ENCODE assay signal across 13 cellular contexts in the genomic region with DNA sequence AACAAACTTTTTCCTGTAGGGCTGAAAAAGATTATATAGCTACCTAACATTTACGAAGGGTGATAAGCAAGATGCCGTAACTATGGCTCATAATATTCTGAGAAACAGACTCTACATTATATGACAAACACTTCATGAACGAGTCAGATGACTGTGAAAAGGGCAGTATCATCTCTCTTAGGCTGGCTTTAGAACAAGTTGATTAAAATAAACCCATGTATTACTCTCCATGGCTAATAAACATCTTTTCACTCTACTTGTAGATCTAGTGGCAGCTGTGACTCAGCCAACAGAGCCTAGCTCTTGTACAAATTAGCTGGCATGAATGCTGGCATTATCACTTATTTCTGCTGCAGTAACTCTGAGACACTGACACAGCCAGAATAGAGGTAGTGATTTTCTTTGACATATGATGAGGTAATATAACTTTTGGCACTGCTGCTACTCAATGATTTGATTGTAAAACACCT. TPM values are rescaled to one million over a fixed set of nuclear protein-coding genes. Genes with fewer than 3 reads are reported as not detected.
DNase-seq lines count a peak whose midpoint lies in the region; ATAC-seq and TF ChIP-seq lines count a peak whose summit lies in the region.
"Had no signal": no experiment of that assay in that cellular context is flagged by ENCODE, and none has a peak within 500 bp of the region (broad histone marks: within the 10 kb centered on the region; RNA-seq: fewer than 3 reads in every experiment).

No MANE protein-coding gene starts in this region.

- H4K91ac ChIP-seq in trophoblast cell (ENCODE audit: low read depth, low read length) = no peak overlapping the region

- H3K27ac ChIP-seq in gastroesophageal sphincter (peak overlapping the region; percentile 61 to 83 (median 74)), trophoblast cell (ENCODE audit: low read depth, low read length) (no peak overlapping the region), osteoblast (ENCODE audit: low read depth, low read length) (no peak overlapping the region)
- H3K27ac ChIP-seq: right lobe of liver had no signal

- H2BK120ac ChIP-seq in trophoblast cell (ENCODE audit: insufficient read depth, low read length, poor library complexity) = no peak overlapping the region

- DNase-seq in HT1080 (ENCODE audit: low read depth) = peak; percentile 30
- DNase-seq in NCI-H774 (lab: John Stamatoyannopoulos, UW) = peak; percentile 30
- peak; percentile 8 to 79 for DNase-seq in trophoblast cell
- no peak for DNase-seq in osteocyte (ENCODE audit: extremely low spot score, unreplicated experiment)
- DNase-seq in osteoblast (ENCODE audit: insufficient read length, low spot score, missing footprints) = no peak
- no peak for DNase-seq in activated naive CD4-positive, alpha-beta T cell (lab: John Stamatoyannopoulos, UW)
- DNase-seq: NCI-H187 treated with DMSO at 0.1 percent for 48 hours; right lobe of liver; stimulated activated naive CD8-positive, alpha-beta T cell treated with anti-CD3 and anti-CD28 coated beads, Interleukin-15, Interleukin-2, amounts not matched to agents 100 U/mL and 50 U/mL, for 24 hours had no signal

- H3K79me2 ChIP-seq in trophoblast cell (ENCODE audit: control insufficient read depth, insufficient read depth, low read length, poor library complexity) (no peaks in the 10 kb centered on the region), osteoblast (ENCODE audit: insufficient read depth, low read length) (no peaks in the 10 kb centered on the region)

- H3K18ac ChIP-seq in trophoblast cell (ENCODE audit: low read length) = no peak overlapping the region

- H3K4me1 ChIP-seq in gastroesophageal sphincter (peaks cover 2 to 92% (median 5%) of the 10 kb centered on the region in 3 donors), trophoblast cell (ENCODE audit: control insufficient read depth in 1 of 2, insufficient read depth in 2 of 2, low read length in 2 of 2) (no peaks in the 10 kb centered on the region), osteoblast (ENCODE audit: insufficient read depth, low read length) (peaks cover 8% of the 10 kb centered on the region)

- H3K4me3 Mint-ChIP-seq in osteocyte (ENCODE audit: unreplicated experiment) = no peak overlapping the region
- H3K4me3 Mint-ChIP-seq: dendritic cell treated with granulocyte-macrophage colony-stimulating factor and Interleukin-4, amounts not matched to agents 40 ng/mL and 50 ng/mL, for 4 days had no signal

- peak overlapping the region in 1 of 2 donors; percentile 17 for H3K4me3 ChIP-seq in gastroesophageal sphincter
- no peak overlapping the region for H3K4me3 ChIP-seq in trophoblast cell (ENCODE audit: low read depth, low read length)
- H3K4me3 ChIP-seq in osteoblast (ENCODE audit: insufficient read depth, low read length) = no peak overlapping the region
- H3K4me3 ChIP-seq: K562, right lobe of liver had no signal

- no peak overlapping the region for H2BK5ac ChIP-seq in trophoblast cell (ENCODE audit: low read depth, low read length, poor library complexity)

- TF ChIP-seq EP300 in gastroesophageal sphincter (IDR thresholded peaks at IDR 0.05) = no peak

- no peaks in the 10 kb centered on the region for H4K20me1 ChIP-seq in osteoblast (ENCODE audit: insufficient read depth, low read length)

- H3K23ac ChIP-seq in trophoblast cell (ENCODE audit: low read length) = no peak overlapping the region

- no peak for TF ChIP-seq POLR2A in gastroesophageal sphincter (IDR thresholded peaks at IDR 0.05)

- no peak overlapping the region for H3K4ac ChIP-seq in trophoblast cell (ENCODE audit: low read depth, low read length)

- no peaks in the 10 kb centered on the region for H3K27me3 ChIP-seq in gastroesophageal sphincter
- H3K27me3 ChIP-seq in trophoblast cell (ENCODE audit: insufficient read depth, low read length) = no peaks in the 10 kb centered on the region
- H3K27me3 ChIP-seq in osteoblast (ENCODE audit: insufficient read depth, low read length) = no peaks in the 10 kb centered on the region
- H3K27me3 ChIP-seq: right lobe of liver had no signal

- peaks cover 10% of the 10 kb centered on the region for H3K4me1 Mint-ChIP-seq in osteocyte (ENCODE audit: unreplicated experiment)

- H3K79me1 ChIP-seq in trophoblast cell (ENCODE audit: low read length) = no peaks in the 10 kb centered on the region

- 24 to 32% methylated on average over 3 of the region's 3 CpGs for WGBS in gastroesophageal sphincter (ENCODE audit: low coverage in 1 of 2), 2 donors
- no CpG with 5 or more reads among the region's 3 CpGs for WGBS in trophoblast cell (ENCODE audit: extremely low coverage, insufficient coverage, insufficient read length)

- TF ChIP-seq CTCF in gastroesophageal sphincter (IDR thresholded peaks at IDR 0.05) = no peak
- no peak for TF ChIP-seq CTCF in osteocyte (IDR thresholded peaks at IDR 0.05)
- TF ChIP-seq CTCF in osteoblast (IDR thresholded peaks at IDR 0.05; ENCODE audit: extremely low read depth, low read depth, low read length) = no peak

- H3K27ac Mint-ChIP-seq in osteocyte (ENCODE audit: unreplicated experiment) = no peak overlapping the region
- H3K27ac Mint-ChIP-seq: dendritic cell treated with granulocyte-macrophage colony-stimulating factor and Interleukin-4, amounts not matched to agents 40 ng/mL and 50 ng/mL, for 4 days had no signal

- H3K27me3 Mint-ChIP-seq in osteocyte (ENCODE audit: unreplicated experiment) = no peaks in the 10 kb centered on the region
- H3K27me3 Mint-ChIP-seq: dendritic cell treated with granulocyte-macrophage colony-stimulating factor and Interleukin-4, amounts not matched to agents 40 ng/mL and 50 ng/mL, for 4 days had no signal

- no peaks in the 10 kb centered on the region for H3K9me3 Mint-ChIP-seq in osteocyte (ENCODE audit: unreplicated experiment)
- H3K9me3 Mint-ChIP-seq: dendritic cell treated with granulocyte-macrophage colony-stimulating factor and Interleukin-4, amounts not matched to agents 40 ng/mL and 50 ng/mL, for 4 days had no signal

- no peaks in the 10 kb centered on the region for H3K36me3 Mint-ChIP-seq in osteocyte (ENCODE audit: unreplicated experiment)

- no peak overlapping the region for H3K14ac ChIP-seq in trophoblast cell (ENCODE audit: low read length)

- H3K36me3 ChIP-seq in gastroesophageal sphincter = no peaks in the 10 kb centered on the region
- no peaks in the 10 kb centered on the region for H3K36me3 ChIP-seq in trophoblast cell (ENCODE audit: control insufficient read depth in 1 of 2, insufficient read depth in 2 of 2, low read length in 2 of 2)
- no peaks in the 10 kb centered on the region for H3K36me3 ChIP-seq in osteoblast (ENCODE audit: insufficient read depth, low read length)
- H3K36me3 ChIP-seq: right lobe of liver had no signal

- no peak overlapping the region for H4K8ac ChIP-seq in trophoblast cell (ENCODE audit: low read depth, low read length)

- H3K9ac ChIP-seq in trophoblast cell (ENCODE audit: low read length) = no peak overlapping the region

- ATAC-seq in gastroesophageal sphincter = no peak
- ATAC-seq in HG02571 (IDR thresholded peaks at IDR 0.05; ENCODE audit: unreplicated experiment) = no peak
- ATAC-seq: K562; right lobe of liver; stimulated activated naive CD8-positive, alpha-beta T cell treated with anti-CD3 and anti-CD28 coated beads, Interleukin-15, Interleukin-2, amounts not matched to agents 100 U/mL and 50 U/mL, for 24 hours had no signal

- H3K4me2 ChIP-seq in trophoblast cell (ENCODE audit: low read length) = no peak overlapping the region
- no peak overlapping the region for H3K4me2 ChIP-seq in osteoblast (ENCODE audit: insufficient read depth, low read length)

- no peak overlapping the region for H4K12ac ChIP-seq in trophoblast cell (ENCODE audit: low read depth, low read length)

- no peak overlapping the region for H2AK5ac ChIP-seq in trophoblast cell (ENCODE audit: low read length)

- no peak overlapping the region for H2AFZ ChIP-seq in trophoblast cell (ENCODE audit: insufficient read depth, low read length, poor library complexity)
- H2AFZ ChIP-seq in osteoblast (ENCODE audit: low read length) = no peak overlapping the region

- H2BK12ac ChIP-seq in trophoblast cell (ENCODE audit: low read length) = no peak overlapping the region

- H3K9me3 ChIP-seq in gastroesophageal sphincter = no peaks in the 10 kb centered on the region
- H3K9me3 ChIP-seq in trophoblast cell (ENCODE audit: insufficient read depth, low read depth, low read length) = no peaks in the 10 kb centered on the region
- H3K9me3 ChIP-seq in osteoblast (ENCODE audit: low read depth, low read length) = no peaks in the 10 kb centered on the region
- H3K9me3 ChIP-seq: right lobe of liver had no signal

RNA-seq across cellular contexts. Expression of a gene that starts 47.1 kb away (rescaled TPM):
- 6.4 and 6.9 TPM in 2 replicates for total RNA-seq in HT1080 (2014; rRNA removed; shearing (Covaris generic))
- polyA plus RNA-seq in HT1080 (2015; cell fraction: cytosol; rRNA removed) = 5.0 and 6.6 TPM in 2 replicates
- 8.7 and 9.3 TPM in 2 replicates for polyA plus RNA-seq in HT1080 (2015; cell fraction: nucleus; rRNA removed)
- total RNA-seq in gastroesophageal sphincter (10 to 100 TPM; 20.4 to 38.3 (median 22.3) TPM), osteocyte (6.9 and 7.1 TPM in 2 replicates), osteoblast (12.3 and 13.8 TPM in 2 replicates)
- 4.9 and 5.4 TPM in 2 replicates for polyA plus RNA-seq in trophoblast cell (2013)

Comparison
In these comparisons a context has a peak if more than half of its experiments do, and no peak if none do; other contexts are left out.
1. DNase-seq: peak in HT1080 (single experiment), NCI-H774 (single experiment) and trophoblast cell (2 of 2); none in osteocyte (single experiment), osteoblast (single experiment) and activated naive CD4-positive, alpha-beta T cell (0 of 4).
2. H3K27ac ChIP-seq: peak in gastroesophageal sphincter (4 of 4); none in trophoblast cell (single experiment) and osteoblast (single experiment).